ENCODE assay signal across 8 cellular contexts in the genomic region with DNA sequence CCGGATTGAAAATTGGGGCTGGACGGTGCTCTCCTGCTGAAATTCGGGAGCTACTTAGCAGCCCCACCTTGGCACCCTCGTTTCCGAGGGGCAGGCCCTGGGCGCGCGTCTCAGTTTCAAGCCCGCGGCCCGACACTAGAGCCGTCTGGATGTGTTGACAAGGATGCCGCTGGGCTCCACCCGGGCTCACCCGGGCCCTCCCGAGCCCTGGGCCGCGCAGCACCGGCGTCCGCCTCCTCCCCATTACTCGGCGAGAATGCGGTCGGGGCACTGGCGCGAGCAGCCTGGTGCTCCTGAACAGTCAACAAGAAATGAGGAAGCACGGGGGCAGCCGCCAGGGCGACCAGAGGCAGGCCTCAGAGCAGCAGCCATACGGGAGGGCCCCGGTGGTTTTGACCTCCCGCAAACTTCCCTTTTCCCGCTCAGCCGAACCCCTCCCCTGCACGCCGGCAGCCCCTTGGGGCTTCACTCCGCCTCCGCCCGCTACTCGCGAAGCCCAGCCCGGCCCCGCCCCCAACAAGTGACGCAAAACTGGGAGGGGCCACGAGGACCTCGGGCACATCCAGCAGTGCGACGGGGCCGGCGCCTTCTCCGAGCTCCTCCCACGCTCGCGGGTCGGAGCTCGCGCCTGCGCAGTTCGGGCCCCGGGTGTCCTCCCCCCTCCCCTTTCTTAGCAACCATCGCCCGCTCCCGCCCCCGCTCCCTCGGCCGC. TPM values are rescaled to one million over a fixed set of nuclear protein-coding genes. Genes with fewer than 3 reads are reported as not detected.
DNase-seq lines count a peak whose midpoint lies in the region; ATAC-seq and TF ChIP-seq lines count a peak whose summit lies in the region.

No MANE protein-coding gene starts in this region.

- H3K27ac ChIP-seq in PC-9 (peak overlapping the region; percentile 72), esophagus muscularis mucosa (replicated peaks in 1 of 4) (peak overlapping the region; percentile 92 to 96 (median 96))

- H3K9me3 ChIP-seq in PC-9 (ENCODE audit: insufficient read depth, low read depth) (no peaks in the 10 kb centered on the region), esophagus muscularis mucosa (no peaks in the 10 kb centered on the region)

- 0 out of 2 replicates have a peak, but pooled peaks cover 8% of the 10 kb centered on the region for H3K36me3 ChIP-seq in PC-9 (ENCODE audit: low read depth)
- peaks cover 6 to 37% (median 21%) of the 10 kb centered on the region in 4 donors for H3K36me3 ChIP-seq in esophagus muscularis mucosa

- H3K4me2 ChIP-seq in PC-9 = peak overlapping the region; percentile 87

- TSS peak; percentile 94 for BruUV-seq in PC-9 (replicated peaks; lab: Mats Ljungman, UMichigan)

- H3K4me1 ChIP-seq in PC-9 (replicated peaks; ENCODE audit: insufficient read depth) (peaks cover 38% of the 10 kb centered on the region), esophagus muscularis mucosa (peaks cover 12 to 50% (median 35%) of the 10 kb centered on the region in 4 donors)

- H4K20me1 ChIP-seq in PC-9 (ENCODE audit: insufficient read depth) = no peaks in the 10 kb centered on the region

- H2AFZ ChIP-seq in PC-9 = peak overlapping the region; percentile 72

- CTCF ChIA-PET in PC-9 (lab: Charles Lee) = interaction anchor here (0.5 to 0.7 kb wide), 2 partner anchors 15 to 56 kb away, joined by 4 to 13 read pairs; no protein-coding TSS in a partner anchor

- H3K4me3 ChIP-seq in PC-9 (peak overlapping the region; percentile 61), esophagus muscularis mucosa (peak overlapping the region; percentile 90 to 99 (median 97))

- intact Hi-C loops in PC-9 (cut with micrococcal nuclease; ENCODE audit: unreplicated experiment) = loop anchor here (1.0 kb wide), 2 partner anchors 15 to 40 kb away; no protein-coding TSS in a partner anchor
- intact Hi-C loops in esophagus muscularis mucosa (cut with DNase I) = loop anchor here (2.0 kb wide), 1 partner anchor 44 kb away; no protein-coding TSS in a partner anchor

- no peaks in the 10 kb centered on the region for H3K9me2 ChIP-seq in PC-9 (ENCODE audit: insufficient read depth)

- 0% methylated on average over 9 of the region's 67 CpGs for WGBS in esophagus muscularis mucosa

- peaks cover 31% of the 10 kb centered on the region; the same call in 1 of the 2 replicates for H3F3A ChIP-seq in PC-9 (ENCODE audit: insufficient read depth, low read depth)

- peak; percentile 84 for DNase-seq in DMS79 (lab: John Stamatoyannopoulos, UW)
- DNase-seq in KBM-7 = peak; percentile 100
- peak; percentile 81 to 98 for DNase-seq in PC-9
- peak; percentile 99 to 100 for DNase-seq in activated T-cell treated with anti-CD3 and anti-CD28 coated beads, Interleukin-2, amount 50 U/mL, for 48 hours
- peak; percentile 100 for DNase-seq in esophagus muscularis mucosa (ENCODE audit: extremely low spot score)
- peak; percentile 98 for DNase-seq in myocyte (ENCODE audit: low read depth)
- peak; percentile 99 to 100 for DNase-seq in stimulated activated CD8-positive, alpha-beta memory T cell treated with anti-CD3 and anti-CD28 coated beads, Interleukin-7, amount 100 ng/mL, for 4 hours (ENCODE audit: low read depth in 2 of 2)

- TF ChIP-seq EP300 in esophagus muscularis mucosa (IDR thresholded peaks at IDR 0.05) = no peak

- peaks cover 26% of the 10 kb centered on the region for H3K79me2 ChIP-seq in PC-9 (ENCODE audit: low read depth)

- TF ChIP-seq CTCF in PC-9 (conservative IDR thresholded peaks at IDR 0.05) (no peak), esophagus muscularis mucosa (IDR thresholded peaks at IDR 0.05) (peak in 1 of 3 experiments; percentile 3)

- TF ChIP-seq POLR2A in esophagus muscularis mucosa (IDR thresholded peaks at IDR 0.05; ENCODE audit: low read depth) = peak; percentile 89

- peak; percentile 69 for ATAC-seq in GM21717 (IDR thresholded peaks at IDR 0.05; ENCODE audit: unreplicated experiment)

- POLR2A ChIA-PET in PC-9 (lab: Charles Lee; ENCODE audit: unreplicated experiment) = interaction anchor here (0.5 to 1.5 kb wide), 16 partner anchors 9 to 1013 kb away, joined by 3 to 14 read pairs (median 4); no protein-coding TSS in a partner anchor

- in situ Hi-C loops in KBM-7 (cut with MboI; ENCODE audit: low pct_unique_long_range_greater_than_20kb, low sequenced_read_pairs) = no loop called here

- H3K27me3 ChIP-seq in PC-9 (ENCODE audit: insufficient read depth, low read depth) (no peaks in the 10 kb centered on the region), esophagus muscularis mucosa (no peaks in the 10 kb centered on the region)

RNA-seq across cellular contexts. Expression of gene SEC14L1, which starts 0.4 kb away (rescaled TPM):
- total RNA-seq in PC-9 (2021) (66.0 and 83.1 TPM in 2 replicates), esophagus muscularis mucosa (10 to 100 TPM; 40.7 to 96.4 (median 64.4) TPM), myocyte (56.2 and 71.1 TPM in 2 replicates)
- polyA plus RNA-seq in myocyte (2012) = 57.1 TPM

Comparison
In these comparisons a context has a peak if more than half of its experiments do, and no peak if none do; other contexts are left out.
1. Peak in every context shown above with its lines: DNase-seq, ATAC-seq, H3K4me3 ChIP-seq and H3K27ac ChIP-seq.